28 cellular contexts compared by ENCODE assay signal in the genomic region with DNA sequence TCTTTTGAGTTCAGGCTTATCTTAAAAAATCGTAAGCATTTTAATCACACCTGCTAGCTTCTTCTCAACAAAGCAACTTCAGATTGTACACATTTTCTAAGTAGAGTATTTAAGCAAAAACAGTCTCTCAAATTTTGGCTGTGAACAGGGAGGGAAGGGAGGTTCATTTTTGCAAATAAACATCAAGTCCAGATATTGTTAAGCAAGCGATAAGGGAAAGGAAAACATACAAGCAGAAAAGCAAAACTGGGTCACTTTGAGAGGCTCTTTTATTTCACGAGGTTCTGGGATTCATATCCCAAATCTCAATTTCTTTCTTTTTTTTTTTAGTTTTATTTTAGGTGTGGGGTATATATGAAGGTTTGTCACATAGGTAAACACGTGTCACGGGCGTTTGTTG.
"Had no signal": no experiment of that assay in that cellular context is flagged by ENCODE, and none has a peak within 500 bp of the region (broad histone marks: within the 10 kb centered on the region; RNA-seq: fewer than 3 reads in every experiment).

No MANE protein-coding gene starts in this region.

- H3K9me3 Mint-ChIP-seq: activated B cell treated with CpG ODN at 0.5 μM for 24 hours; activated CD4-positive, alpha-beta memory T cell treated with anti-CD3 and anti-CD28 coated beads, Interleukin-2, amount 10 ng/mL, durations not matched to agents 7 days and 5 days; activated naive CD4-positive, alpha-beta T cell treated with anti-CD3 and anti-CD28 coated beads, Interleukin-2, amount 10 ng/mL, durations not matched to agents 7 days and 5 days; activated naive CD8-positive, alpha-beta T cell treated with anti-CD3 and anti-CD28 coated beads, Interleukin-2, amount 50 U/mL, for 24 hours; brain had no signal

- H3K9me3 ChIP-seq: MG63 had no signal

- H3K27ac Mint-ChIP-seq: activated B cell treated with CpG ODN at 0.5 μM for 24 hours; activated CD4-positive, alpha-beta memory T cell treated with anti-CD3 and anti-CD28 coated beads, Interleukin-2, amount 10 ng/mL, durations not matched to agents 7 days and 5 days; activated CD8-positive, alpha-beta memory T cell treated with anti-CD3 and anti-CD28 coated beads, Interleukin-2, amount 10 ng/mL, durations not matched to agents 7 days and 5 days; activated naive CD4-positive, alpha-beta T cell treated with anti-CD3 and anti-CD28 coated beads, Interleukin-2, amount 10 ng/mL, durations not matched to agents 7 days and 5 days; activated naive CD8-positive, alpha-beta T cell; activated naive CD8-positive, alpha-beta T cell treated with anti-CD3 and anti-CD28 coated beads, Interleukin-2, amount 50 U/mL, for 24 hours had no signal

- H3K27me3 Mint-ChIP-seq: activated B cell treated with CpG ODN at 0.5 μM for 24 hours; activated CD4-positive, alpha-beta memory T cell treated with anti-CD3 and anti-CD28 coated beads, Interleukin-2, amount 10 ng/mL, durations not matched to agents 7 days and 5 days; activated CD8-positive, alpha-beta memory T cell treated with anti-CD3 and anti-CD28 coated beads, Interleukin-2, amount 10 ng/mL, durations not matched to agents 7 days and 5 days; activated naive CD4-positive, alpha-beta T cell treated with anti-CD3 and anti-CD28 coated beads, Interleukin-2, amount 10 ng/mL, durations not matched to agents 7 days and 5 days; activated naive CD8-positive, alpha-beta T cell; activated naive CD8-positive, alpha-beta T cell treated with anti-CD3 and anti-CD28 coated beads, Interleukin-2, amount 50 U/mL, for 24 hours; brain had no signal

- DNase-seq: activated B cell treated with CpG ODN at 0.5 μM for 24 hours; activated CD4-positive, alpha-beta memory T cell treated with anti-CD3 and anti-CD28 coated beads, Interleukin-2, amount 10 ng/mL, durations not matched to agents 7 days and 5 days; activated CD4-positive, alpha-beta T cell treated with anti-CD3 and anti-CD28 coated beads for 4 hours; activated CD4-positive, alpha-beta T cell treated with anti-CD3 and anti-CD28 coated beads, Interleukin-2, amount 50 U/mL, for 1 hour; activated CD4-positive, CD25-positive, alpha-beta regulatory T cell treated with anti-CD3 and anti-CD28 coated beads, Interleukin-2, amount 50 U/mL, for 72 hours; activated CD8-positive, alpha-beta memory T cell treated with anti-CD3 and anti-CD28 coated beads for 24 hours; activated CD8-positive, alpha-beta memory T cell treated with anti-CD3 and anti-CD28 coated beads, Interleukin-2, amount 10 ng/mL, durations not matched to agents 7 days and 5 days; activated CD8-positive, alpha-beta memory T cell treated with anti-CD3 and anti-CD28 coated beads, Interleukin-2, amount 50 U/mL, for 48 hours; activated effector memory CD4-positive, alpha-beta T cell treated with Interleukin-2 at 50 U/mL for 16 hours; activated naive CD4-positive, alpha-beta T cell treated with anti-CD3 and anti-CD28 coated beads, Interleukin-2, amount 10 ng/mL, durations not matched to agents 7 days and 5 days; activated naive CD8-positive, alpha-beta T cell treated with anti-CD3 and anti-CD28 coated beads, Interleukin-2, amount 50 U/mL, for 24 hours; activated T-cell treated with anti-CD3 and anti-CD28 coated beads, Interleukin-2, amount 50 U/mL, for 48 hours; anterior cingulate cortex; central memory CD4-positive, alpha-beta T cell; KG1; MG63; NCI-H1048; NCI-H1105 treated with DMSO at 0.1 percent for 48 hours; NCI-H1694; NCI-H2081 treated with DMSO at 0.1 percent for 48 hours; NCI-H510A; NCI-H526 treated with DMSO at 0.1 percent for 48 hours; NCI-H774; SIG-M5; T1000 had no signal

- H3K4me3 ChIP-seq: MG63 had no signal

- H3K4me3 Mint-ChIP-seq: activated B cell treated with CpG ODN at 0.5 μM for 24 hours; activated CD4-positive, alpha-beta memory T cell treated with anti-CD3 and anti-CD28 coated beads, Interleukin-2, amount 10 ng/mL, durations not matched to agents 7 days and 5 days; activated CD8-positive, alpha-beta memory T cell treated with anti-CD3 and anti-CD28 coated beads, Interleukin-2, amount 10 ng/mL, durations not matched to agents 7 days and 5 days; activated naive CD4-positive, alpha-beta T cell treated with anti-CD3 and anti-CD28 coated beads, Interleukin-2, amount 10 ng/mL, durations not matched to agents 7 days and 5 days; activated naive CD8-positive, alpha-beta T cell; activated naive CD8-positive, alpha-beta T cell treated with anti-CD3 and anti-CD28 coated beads, Interleukin-2, amount 50 U/mL, for 24 hours; brain had no signal

- ATAC-seq: activated CD8-positive, alpha-beta memory T cell treated with anti-CD3 and anti-CD28 coated beads, Interleukin-2, amount 10 ng/mL, durations not matched to agents 7 days and 5 days; activated naive CD8-positive, alpha-beta T cell treated with anti-CD3 and anti-CD28 coated beads, Interleukin-2, amount 50 U/mL, for 24 hours; Panc1 had no signal

- H3K4me1 Mint-ChIP-seq: activated B cell treated with CpG ODN at 0.5 μM for 24 hours; activated CD4-positive, alpha-beta memory T cell treated with anti-CD3 and anti-CD28 coated beads, Interleukin-2, amount 10 ng/mL, durations not matched to agents 7 days and 5 days; activated CD8-positive, alpha-beta memory T cell treated with anti-CD3 and anti-CD28 coated beads, Interleukin-2, amount 10 ng/mL, durations not matched to agents 7 days and 5 days; activated naive CD4-positive, alpha-beta T cell treated with anti-CD3 and anti-CD28 coated beads, Interleukin-2, amount 10 ng/mL, durations not matched to agents 7 days and 5 days; activated naive CD8-positive, alpha-beta T cell treated with anti-CD3 and anti-CD28 coated beads, Interleukin-2, amount 50 U/mL, for 24 hours had no signal

- H3K27me3 ChIP-seq: MG63 had no signal
